ENCODE assay signal across 8 cellular contexts in the genomic region with DNA sequence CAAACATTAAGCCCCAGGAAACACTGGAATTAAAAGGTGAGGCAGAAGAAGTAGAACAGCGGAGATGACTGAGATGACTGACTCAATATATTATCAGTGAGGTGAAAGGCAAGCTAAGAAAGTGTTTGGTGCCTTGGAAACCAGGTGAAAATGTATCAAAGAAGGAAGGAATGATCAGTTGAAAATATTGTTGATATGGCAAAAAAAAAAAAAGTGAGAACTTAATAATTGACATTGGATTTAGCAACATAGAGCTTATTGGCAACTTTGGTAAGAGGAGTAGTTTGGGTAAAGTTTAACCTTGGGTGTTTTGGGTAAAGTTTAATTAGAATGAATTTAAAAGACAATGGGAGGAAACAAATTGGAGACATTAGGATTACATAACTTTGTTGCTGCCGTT.
"Had no signal": no experiment of that assay in that cellular context is flagged by ENCODE, and none has a peak within 500 bp of the region (broad histone marks: within the 10 kb centered on the region; RNA-seq: fewer than 3 reads in every experiment).

No MANE protein-coding gene starts in this region.

- H3K4me1 ChIP-seq: HAP-1 had no signal

- DNase-seq: GM23248, GOT3, H7, KBM-7 had no signal

- H3K9me3 ChIP-seq: HAP-1 had no signal

- H2AFZ ChIP-seq: GM23248 had no signal

- H3K9ac ChIP-seq: GM23248, KMS-11 had no signal

- H3K27ac ChIP-seq: GM23248, KMS-11 had no signal

- H3K4me3 ChIP-seq: GM23248, HAP-1 had no signal

- H3K4me2 ChIP-seq: KMS-11 had no signal

- H3K36me3 ChIP-seq: HAP-1 had no signal

- ATAC-seq: HCT116 had no signal

- FAIRE-seq: HTR-8/SVneo had no signal
